Comparison of ENCODE assay signal across 1 cellular context in the genomic region with DNA sequence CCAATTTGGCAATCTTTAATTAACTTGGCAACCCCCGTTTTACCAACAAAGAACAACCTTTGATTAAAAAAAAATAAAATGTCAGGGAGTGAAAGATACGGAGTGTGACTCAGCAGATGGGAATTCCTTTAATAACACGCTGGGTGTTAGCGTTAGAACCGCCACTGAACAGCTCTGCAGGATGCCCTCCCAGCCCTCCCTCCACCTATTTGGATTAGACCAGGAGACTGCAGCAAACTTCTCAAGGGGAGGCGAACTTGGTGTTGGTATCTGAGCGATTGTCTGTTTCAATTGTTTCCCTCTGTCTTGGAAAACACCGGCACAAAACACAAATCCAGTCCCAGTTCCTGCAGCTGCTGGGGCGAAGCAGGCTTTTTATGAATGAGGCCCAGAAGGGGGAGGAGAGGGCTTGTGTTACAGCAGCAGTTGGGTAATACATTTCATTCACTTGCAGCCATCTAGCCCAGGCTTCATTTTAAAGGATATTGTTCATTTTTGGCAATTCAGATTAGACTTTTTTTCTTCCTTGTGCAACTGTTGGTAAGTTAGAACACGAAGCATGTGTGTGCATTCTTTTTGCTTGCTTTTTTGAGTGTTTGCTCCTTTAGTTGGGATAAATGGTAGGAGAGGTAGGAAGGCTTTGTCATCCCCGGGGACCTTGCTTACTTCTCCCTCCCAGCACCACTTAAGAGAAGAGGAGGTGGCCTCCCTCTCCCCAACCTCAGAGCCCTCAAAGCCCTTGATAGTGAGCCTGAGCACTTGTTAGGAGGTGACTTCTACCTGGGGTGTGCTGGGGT.
TF ChIP-seq lines count a peak whose summit lies in the region.

No MANE protein-coding gene starts in this region.

TF ChIP-seq in HCT116, 20 proteins besides CTCF, POLR2A, EP300 and RAD21 (continued from another document):
- peak; percentile 74 for TF ChIP-seq FOSL1 (IDR thresholded peaks at IDR 0.05; ENCODE audit: low read depth)
- peak; percentile 70 for TF ChIP-seq TCF7L2 (IDR thresholded peaks at IDR 0.05; ENCODE audit: borderline replicate concordance, extremely low read depth, insufficient read depth, insufficient read length)
- TF ChIP-seq, protein P1, sequence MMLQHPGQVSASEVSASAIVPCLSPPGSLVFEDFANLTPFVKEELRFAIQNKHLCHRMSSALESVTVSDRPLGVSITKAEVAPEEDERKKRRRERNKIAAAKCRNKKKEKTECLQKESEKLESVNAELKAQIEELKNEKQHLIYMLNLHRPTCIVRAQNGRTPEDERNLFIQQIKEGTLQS (IDR thresholded peaks at IDR 0.05) = no peak
- no peak for TF ChIP-seq EZH2phosphoT487 (IDR thresholded peaks at IDR 0.05; ENCODE audit: borderline replicate concordance)
- TF ChIP-seq, protein P2, sequence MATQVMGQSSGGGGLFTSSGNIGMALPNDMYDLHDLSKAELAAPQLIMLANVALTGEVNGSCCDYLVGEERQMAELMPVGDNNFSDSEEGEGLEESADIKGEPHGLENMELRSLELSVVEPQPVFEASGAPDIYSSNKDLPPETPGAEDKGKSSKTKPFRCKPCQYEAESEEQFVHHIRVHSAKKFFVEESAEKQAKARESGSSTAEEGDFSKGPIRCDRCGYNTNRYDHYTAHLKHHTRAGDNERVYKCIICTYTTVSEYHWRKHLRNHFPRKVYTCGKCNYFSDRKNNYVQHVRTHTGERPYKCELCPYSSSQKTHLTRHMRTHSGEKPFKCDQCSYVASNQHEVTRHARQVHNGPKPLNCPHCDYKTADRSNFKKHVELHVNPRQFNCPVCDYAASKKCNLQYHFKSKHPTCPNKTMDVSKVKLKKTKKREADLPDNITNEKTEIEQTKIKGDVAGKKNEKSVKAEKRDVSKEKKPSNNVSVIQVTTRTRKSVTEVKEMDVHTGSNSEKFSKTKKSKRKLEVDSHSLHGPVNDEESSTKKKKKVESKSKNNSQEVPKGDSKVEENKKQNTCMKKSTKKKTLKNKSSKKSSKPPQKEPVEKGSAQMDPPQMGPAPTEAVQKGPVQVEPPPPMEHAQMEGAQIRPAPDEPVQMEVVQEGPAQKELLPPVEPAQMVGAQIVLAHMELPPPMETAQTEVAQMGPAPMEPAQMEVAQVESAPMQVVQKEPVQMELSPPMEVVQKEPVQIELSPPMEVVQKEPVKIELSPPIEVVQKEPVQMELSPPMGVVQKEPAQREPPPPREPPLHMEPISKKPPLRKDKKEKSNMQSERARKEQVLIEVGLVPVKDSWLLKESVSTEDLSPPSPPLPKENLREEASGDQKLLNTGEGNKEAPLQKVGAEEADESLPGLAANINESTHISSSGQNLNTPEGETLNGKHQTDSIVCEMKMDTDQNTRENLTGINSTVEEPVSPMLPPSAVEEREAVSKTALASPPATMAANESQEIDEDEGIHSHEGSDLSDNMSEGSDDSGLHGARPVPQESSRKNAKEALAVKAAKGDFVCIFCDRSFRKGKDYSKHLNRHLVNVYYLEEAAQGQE (IDR thresholded peaks at IDR 0.05; ENCODE audit: low read depth) = no peak
- no peak for TF ChIP-seq EZH2 (IDR thresholded peaks at IDR 0.05)
- no peak for TF ChIP-seq ELF1 (IDR thresholded peaks at IDR 0.05; ENCODE audit: borderline replicate concordance, low read depth)
TF ChIP-seq in HCT116: peak in this region for 8.
